25 cellular contexts compared by ENCODE assay signal in the genomic region with DNA sequence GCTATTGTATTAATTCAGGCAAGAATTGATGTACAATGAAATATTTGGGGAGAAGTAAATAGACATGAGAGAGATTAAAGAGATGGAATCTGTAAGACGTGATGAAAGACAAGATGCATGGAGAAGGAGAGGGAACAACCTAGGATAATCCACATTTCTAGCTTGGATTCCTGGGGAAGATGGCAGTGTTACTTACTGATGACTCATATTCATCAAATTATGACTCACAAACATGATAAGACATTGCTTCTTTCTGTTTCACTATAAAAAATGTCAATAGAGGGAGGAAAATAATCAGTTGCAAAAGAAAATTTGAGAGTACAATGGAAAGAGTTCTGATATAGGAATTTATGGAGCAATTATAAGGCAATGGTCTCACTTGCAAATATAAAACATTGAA.
DNase-seq lines count a peak whose midpoint lies in the region; ATAC-seq, FAIRE-seq and TF ChIP-seq lines count a peak whose summit lies in the region.
"Had no signal": no experiment of that assay in that cellular context is flagged by ENCODE, and none has a peak within 500 bp of the region (broad histone marks: within the 10 kb centered on the region; RNA-seq: fewer than 3 reads in every experiment).

No MANE protein-coding gene starts in this region.

- CTCF ChIA-PET in A549 (lab: Yijun Ruan, JAX) (no interaction called here), A673 (lab: Charles Lee) (no interaction called here)

- intact Hi-C loops in A673 (cut with micrococcal nuclease; ENCODE audit: unreplicated experiment), result no loop called here

- H3K27me3 ChIP-seq in A673 (replicated peaks; ENCODE audit: insufficient read depth, low read depth, low read length, poor library complexity) (no peaks in the 10 kb centered on the region), BE2C (no peaks in the 10 kb centered on the region)
- H3K27me3 ChIP-seq: heart right ventricle, uterus had no signal

- no peak overlapping the region for H3K4me3 Mint-ChIP-seq in activated naive CD8-positive, alpha-beta T cell treated with anti-CD3 and anti-CD28 coated beads, Interleukin-2, amount 50 U/mL, for 24 hours
- H3K4me3 Mint-ChIP-seq: activated CD4-positive, alpha-beta T cell treated with anti-CD3 and anti-CD28 coated beads, Interleukin-2, amount 10 ng/mL, durations not matched to agents 24 days and 14 days; activated naive CD4-positive, alpha-beta T cell treated with anti-CD3 and anti-CD28 coated beads, Interleukin-2, amount 10 ng/mL, durations not matched to agents 7 days and 5 days; brain; dendritic cell treated with granulocyte-macrophage colony-stimulating factor and Interleukin-4, amounts not matched to agents 40 ng/mL and 50 ng/mL, for 4 days; memory B cell; natural killer cell; stimulated activated naive CD8-positive, alpha-beta T cell treated with anti-CD3 and anti-CD28 coated beads, Interleukin-15, amount 100 ng/mL, for 72 hours had no signal

- no peak for TF ChIP-seq EP300 in A549 (IDR thresholded peaks at IDR 0.05)

- H3K4me1 ChIP-seq in A549, result no peaks in the 10 kb centered on the region
- H3K4me1 ChIP-seq in A673 (ENCODE audit: insufficient read depth, low read length, poor library complexity, severe bottlenecking), result no peaks in the 10 kb centered on the region
- H3K4me1 ChIP-seq in BE2C, result no peaks in the 10 kb centered on the region
- H3K4me1 ChIP-seq: heart right ventricle, uterus had no signal

- no peak overlapping the region for H3K4me2 ChIP-seq in A549

- H3K27me3 Mint-ChIP-seq in activated naive CD8-positive, alpha-beta T cell treated with anti-CD3 and anti-CD28 coated beads, Interleukin-2, amount 50 U/mL, for 24 hours, result no peaks in the 10 kb centered on the region
- H3K27me3 Mint-ChIP-seq: activated CD4-positive, alpha-beta T cell treated with anti-CD3 and anti-CD28 coated beads, Interleukin-2, amount 10 ng/mL, durations not matched to agents 24 days and 14 days; activated naive CD4-positive, alpha-beta T cell treated with anti-CD3 and anti-CD28 coated beads, Interleukin-2, amount 10 ng/mL, durations not matched to agents 7 days and 5 days; brain; dendritic cell treated with granulocyte-macrophage colony-stimulating factor and Interleukin-4, amounts not matched to agents 40 ng/mL and 50 ng/mL, for 4 days; memory B cell; stimulated activated naive CD8-positive, alpha-beta T cell treated with anti-CD3 and anti-CD28 coated beads, Interleukin-15, amount 100 ng/mL, for 72 hours had no signal

- H3K36me3 Mint-ChIP-seq in activated naive CD8-positive, alpha-beta T cell treated with anti-CD3 and anti-CD28 coated beads, Interleukin-2, amount 50 U/mL, for 24 hours (ENCODE audit: low read depth), result no peaks in the 10 kb centered on the region
- H3K36me3 Mint-ChIP-seq: activated naive CD4-positive, alpha-beta T cell treated with anti-CD3 and anti-CD28 coated beads, Interleukin-2, amount 10 ng/mL, durations not matched to agents 7 days and 5 days; brain; memory B cell; natural killer cell had no signal

- H3K27ac ChIP-seq in A549 (no peak overlapping the region), A673 (ENCODE audit: low read depth, low read length, poor library complexity, severe bottlenecking) (no peak overlapping the region)
- H3K27ac ChIP-seq: heart right ventricle, SK-N-MC, uterus had no signal

- no peaks in the 10 kb centered on the region for H3K9me3 ChIP-seq in A549
- no peaks in the 10 kb centered on the region for H3K9me3 ChIP-seq in A673 (ENCODE audit: low read depth, low read length, poor library complexity, severe bottlenecking)
- H3K9me3 ChIP-seq in BE2C, result no peaks in the 10 kb centered on the region
- H3K9me3 ChIP-seq: heart right ventricle, uterus had no signal

- no peaks in the 10 kb centered on the region for H3K9me3 Mint-ChIP-seq in activated naive CD8-positive, alpha-beta T cell treated with anti-CD3 and anti-CD28 coated beads, Interleukin-2, amount 50 U/mL, for 24 hours
- H3K9me3 Mint-ChIP-seq: activated CD4-positive, alpha-beta T cell treated with anti-CD3 and anti-CD28 coated beads, Interleukin-2, amount 10 ng/mL, durations not matched to agents 24 days and 14 days; activated naive CD4-positive, alpha-beta T cell treated with anti-CD3 and anti-CD28 coated beads, Interleukin-2, amount 10 ng/mL, durations not matched to agents 7 days and 5 days; brain; dendritic cell treated with granulocyte-macrophage colony-stimulating factor and Interleukin-4, amounts not matched to agents 40 ng/mL and 50 ng/mL, for 4 days; memory B cell; natural killer cell; stimulated activated naive CD8-positive, alpha-beta T cell treated with anti-CD3 and anti-CD28 coated beads, Interleukin-15, amount 100 ng/mL, for 72 hours had no signal

- no peak overlapping the region for H3K4me3 ChIP-seq in A549
- no peak overlapping the region for H3K4me3 ChIP-seq in choroid plexus epithelial cell (ENCODE audit: low read depth, low read length)
- no peak overlapping the region for H3K4me3 ChIP-seq in A673 (ENCODE audit: low read depth, low read length, poor library complexity, severe bottlenecking)
- H3K4me3 ChIP-seq in BE2C (ENCODE audit: low read depth, low read length), result no peak overlapping the region
- H3K4me3 ChIP-seq: heart right ventricle, SK-N-MC, uterus had no signal

- no TSS peak for BruUV-seq in A673 (replicated peaks; lab: Mats Ljungman, UMichigan)

- FAIRE-seq in A549 (lab: Jason Lieb, UNC), result no peak
- peak; percentile 6 for FAIRE-seq in H54 (lab: Jason Lieb, UNC)
- FAIRE-seq: GM19239, HTR-8/SVneo, kidney had no signal

- POLR2A ChIA-PET in A549 (lab: Yijun Ruan, JAX), result no interaction called here
- POLR2A ChIA-PET in A673 (lab: Charles Lee; ENCODE audit: low non-redundant PET), result no interaction called here

- no peak for TF ChIP-seq CTCF in A549 (IDR thresholded peaks at IDR 0.05)
- TF ChIP-seq CTCF in choroid plexus epithelial cell (conservative IDR thresholded peaks at IDR 0.05; ENCODE audit: low read depth, low read length), result no peak
- no peak for TF ChIP-seq CTCF in A673 (conservative IDR thresholded peaks at IDR 0.05; ENCODE audit: low read depth, low read length)
- TF ChIP-seq CTCF in BE2C (IDR thresholded peaks at IDR 0.05; ENCODE audit: low read depth, low read length), result no peak

- H3K36me3 ChIP-seq in A673 (ENCODE audit: insufficient read depth, low read length, poor library complexity, severe bottlenecking), result no peaks in the 10 kb centered on the region
- H3K36me3 ChIP-seq in BE2C, result no peaks in the 10 kb centered on the region
- H3K36me3 ChIP-seq: heart right ventricle, uterus had no signal

- TF ChIP-seq POLR2A in A549 (IDR thresholded peaks at IDR 0.05; ENCODE audit: low read length), result no peak
- TF ChIP-seq POLR2A in H54 (IDR thresholded peaks at IDR 0.05; ENCODE audit: low read depth, low read length), result no peak

- TF ChIP-seq RAD21 in A549 (conservative IDR thresholded peaks at IDR 0.05 in 1 of 2, IDR thresholded peaks at IDR 0.05 in 1 of 2), result no peak

- ATAC-seq in A549, result no peak
- ATAC-seq in activated naive CD8-positive, alpha-beta T cell treated with anti-CD3 and anti-CD28 coated beads, Interleukin-2, amount 50 U/mL, for 24 hours, result no peak
- ATAC-seq: heart right ventricle; natural killer cell; stimulated activated naive CD8-positive, alpha-beta T cell treated with anti-CD3 and anti-CD28 coated beads, Interleukin-15, amount 100 ng/mL, for 72 hours had no signal

- no peak for DNase-seq in A549 (ENCODE audit: low read depth in 1 of 2, low spot score in 1 of 2)
- DNase-seq in H54 (ENCODE audit: insufficient read length, low spot score), result no peak
- DNase-seq in NCI-H226, result peak; percentile 54
- peak; percentile 20 for DNase-seq in choroid plexus epithelial cell (ENCODE audit: low read depth)
- DNase-seq in A673 (ENCODE audit: low spot score), result no peak
- no peak for DNase-seq in middle frontal gyrus (ENCODE audit: extremely low spot score, low spot score)
- no peak for DNase-seq in BE2C
- no peak for DNase-seq in activated naive CD8-positive, alpha-beta T cell treated with anti-CD3 and anti-CD28 coated beads, Interleukin-2, amount 50 U/mL, for 24 hours
- DNase-seq: activated CD4-positive, alpha-beta T cell treated with anti-CD3 and anti-CD28 coated beads, Interleukin-2, amount 10 ng/mL, durations not matched to agents 24 days and 14 days; activated naive CD4-positive, alpha-beta T cell treated with anti-CD3 and anti-CD28 coated beads, Interleukin-2, amount 10 ng/mL, durations not matched to agents 7 days and 5 days; COR-L47; erythroblast; heart right ventricle; kidney; natural killer cell; NCI-H1930; NCI-H446 treated with DMSO at 0.1 percent for 48 hours; stimulated activated naive CD8-positive, alpha-beta T cell treated with anti-CD3 and anti-CD28 coated beads, Interleukin-15, amount 100 ng/mL, for 72 hours; uterus had no signal

- H3K4me1 Mint-ChIP-seq in activated naive CD8-positive, alpha-beta T cell treated with anti-CD3 and anti-CD28 coated beads, Interleukin-2, amount 50 U/mL, for 24 hours, result no peaks in the 10 kb centered on the region
- H3K4me1 Mint-ChIP-seq: activated CD4-positive, alpha-beta T cell treated with anti-CD3 and anti-CD28 coated beads, Interleukin-2, amount 10 ng/mL, durations not matched to agents 24 days and 14 days; activated naive CD4-positive, alpha-beta T cell treated with anti-CD3 and anti-CD28 coated beads, Interleukin-2, amount 10 ng/mL, durations not matched to agents 7 days and 5 days; brain; memory B cell; natural killer cell; stimulated activated naive CD8-positive, alpha-beta T cell treated with anti-CD3 and anti-CD28 coated beads, Interleukin-15, amount 100 ng/mL, for 72 hours had no signal

- H3K27ac Mint-ChIP-seq in activated naive CD8-positive, alpha-beta T cell treated with anti-CD3 and anti-CD28 coated beads, Interleukin-2, amount 50 U/mL, for 24 hours, result no peak overlapping the region
- H3K27ac Mint-ChIP-seq: activated CD4-positive, alpha-beta T cell treated with anti-CD3 and anti-CD28 coated beads, Interleukin-2, amount 10 ng/mL, durations not matched to agents 24 days and 14 days; activated naive CD4-positive, alpha-beta T cell treated with anti-CD3 and anti-CD28 coated beads, Interleukin-2, amount 10 ng/mL, durations not matched to agents 7 days and 5 days; brain; dendritic cell treated with granulocyte-macrophage colony-stimulating factor and Interleukin-4, amounts not matched to agents 40 ng/mL and 50 ng/mL, for 4 days; memory B cell; natural killer cell; stimulated activated naive CD8-positive, alpha-beta T cell treated with anti-CD3 and anti-CD28 coated beads, Interleukin-15, amount 100 ng/mL, for 72 hours had no signal

- 0% methylated on average over 1 of the region's 1 CpG for WGBS in A549 (ENCODE audit: missing lambda C conversion rate)

TF ChIP-seq in A549, 52 proteins besides CTCF, POLR2A, EP300 and RAD21:
- no peak for TF ChIP-seq FOSL2 (IDR thresholded peaks at IDR 0.05)
- 0 out of 2 replicates have a peak, but pooled peaks have one; percentile 54 for TF ChIP-seq FOSL2 (CRISPR knock-in tag; IDR thresholded peaks at IDR 0.05)
- TF ChIP-seq, protein P1, sequence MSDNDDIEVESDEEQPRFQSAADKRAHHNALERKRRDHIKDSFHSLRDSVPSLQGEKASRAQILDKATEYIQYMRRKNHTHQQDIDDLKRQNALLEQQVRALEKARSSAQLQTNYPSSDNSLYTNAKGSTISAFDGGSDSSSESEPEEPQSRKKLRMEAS (IDR thresholded peaks at IDR 0.05), result no peak
TF ChIP-seq in A549: peak in this region for 1.

Comparison
In these comparisons a context has a peak if more than half of its experiments do, and no peak if none do; other contexts are left out.
1. DNase-seq: peak in NCI-H226 (single experiment) and choroid plexus epithelial cell (single experiment); none in A549 (0 of 2), H54 (single experiment), A673 (single experiment), middle frontal gyrus (single experiment), BE2C (single experiment) and activated naive CD8-positive, alpha-beta T cell treated with anti-CD3 and anti-CD28 coated beads, Interleukin-2, amount 50 U/mL, for 24 hours (single experiment).